8 cellular contexts compared by ENCODE assay signal in genomic region chr2:231709636-231709980, GRCh38. TPM values are rescaled to one million over a fixed set of nuclear protein-coding genes. Genes with fewer than 3 reads are reported as not detected.
A peak's percentile ranks its signal among the peaks of the same experiment; 100 is the strongest.
DNase-seq lines count a peak whose midpoint lies in the region; ATAC-seq and TF ChIP-seq lines count a peak whose summit lies in the region.

No MANE protein-coding gene starts in this region.

- H3K4me3 Mint-ChIP-seq in HFFc6 (peak overlapping the region; percentile 96), progenitor cell of endocrine pancreas (ENCODE audit: low read depth) (peak overlapping the region; percentile 89)
- peak overlapping the region; percentile 92 for H3K4me3 Mint-ChIP-seq in activated T-helper 1 cell treated with anti-CD3 and anti-CD28 coated beads, Interleukin-12 subunit alpha, Interleukin-12 subunit beta, Interleukin-2, Interleukin-4 antibody, amounts not matched to agents 30 ng/mL and 10 ng/mL and 1 ng/mL, durations not matched to agents 14 hours and 24 hours and 36 hours

- peak overlapping the region; percentile 92 for H3K27ac Mint-ChIP-seq in HFFc6
- H3K27ac Mint-ChIP-seq in activated T-helper 1 cell treated with anti-CD3 and anti-CD28 coated beads, Interleukin-12 subunit alpha, Interleukin-12 subunit beta, Interleukin-2, Interleukin-4 antibody, amounts not matched to agents 30 ng/mL and 10 ng/mL and 1 ng/mL, durations not matched to agents 14 hours and 24 hours and 36 hours, result peak overlapping the region; percentile 94
- H3K27ac Mint-ChIP-seq in progenitor cell of endocrine pancreas, result peak overlapping the region; percentile 97

- H3K27ac ChIP-seq in gastroesophageal sphincter, result peak overlapping the region; percentile 93 to 100 (median 100)

- intact Hi-C loops in activated T-helper 1 cell treated with anti-CD3 and anti-CD28 coated beads, Interleukin-12 subunit alpha, Interleukin-12 subunit beta, Interleukin-2, Interleukin-4 antibody, amounts not matched to agents 30 ng/mL and 10 ng/mL and 1 ng/mL, durations not matched to agents 14 hours and 24 hours and 36 hours (cut with micrococcal nuclease), result no loop called here

- H3K27me3 Mint-ChIP-seq in HFFc6 (ENCODE audit: insufficient read depth) (peaks cover 3% of the 10 kb centered on the region; the same call in 1 of the 2 replicates), progenitor cell of endocrine pancreas (no peaks in the 10 kb centered on the region)
- peaks cover 3% of the 10 kb centered on the region for H3K27me3 Mint-ChIP-seq in activated T-helper 1 cell treated with anti-CD3 and anti-CD28 coated beads, Interleukin-12 subunit alpha, Interleukin-12 subunit beta, Interleukin-2, Interleukin-4 antibody, amounts not matched to agents 30 ng/mL and 10 ng/mL and 1 ng/mL, durations not matched to agents 14 hours and 24 hours and 36 hours (ENCODE audit: insufficient read depth)

- H3K4me1 Mint-ChIP-seq in HFFc6 (ENCODE audit: low read depth) (peaks cover 30% of the 10 kb centered on the region), progenitor cell of endocrine pancreas (ENCODE audit: low read depth) (peaks cover 18% of the 10 kb centered on the region)
- peaks cover 31% of the 10 kb centered on the region for H3K4me1 Mint-ChIP-seq in activated T-helper 1 cell treated with anti-CD3 and anti-CD28 coated beads, Interleukin-12 subunit alpha, Interleukin-12 subunit beta, Interleukin-2, Interleukin-4 antibody, amounts not matched to agents 30 ng/mL and 10 ng/mL and 1 ng/mL, durations not matched to agents 14 hours and 24 hours and 36 hours (ENCODE audit: low read depth)

- no CpG with 5 or more reads among the region's 33 CpGs for WGBS in gastroesophageal sphincter (ENCODE audit: low coverage in 1 of 2), 2 donors

- no peak for ATAC-seq in gastroesophageal sphincter
- no peak for ATAC-seq in GM21737 (IDR thresholded peaks at IDR 0.05; ENCODE audit: unreplicated experiment)

- H3K4me3 ChIP-seq in gastroesophageal sphincter, result peak overlapping the region; percentile 70 to 99

- no peaks in the 10 kb centered on the region for H3K27me3 ChIP-seq in gastroesophageal sphincter

- no peak for TF ChIP-seq EP300 in gastroesophageal sphincter (IDR thresholded peaks at IDR 0.05)

- TF ChIP-seq CTCF in HFFc6 (IDR thresholded peaks at IDR 0.05) (no peak), gastroesophageal sphincter (IDR thresholded peaks at IDR 0.05) (no peak), progenitor cell of endocrine pancreas (IDR thresholded peaks at IDR 0.05; ENCODE audit: unreplicated experiment) (no peak)

- H3K4me1 ChIP-seq in gastroesophageal sphincter, result peaks cover 0 to 71% (median 31%) of the 10 kb centered on the region in 3 donors

- peaks cover 29% of the 10 kb centered on the region for H3K36me3 Mint-ChIP-seq in HFFc6 (ENCODE audit: low read depth)
- H3K36me3 Mint-ChIP-seq in activated T-helper 1 cell treated with anti-CD3 and anti-CD28 coated beads, Interleukin-12 subunit alpha, Interleukin-12 subunit beta, Interleukin-2, Interleukin-4 antibody, amounts not matched to agents 30 ng/mL and 10 ng/mL and 1 ng/mL, durations not matched to agents 14 hours and 24 hours and 36 hours (ENCODE audit: low read depth), result peaks cover 39% of the 10 kb centered on the region
- H3K36me3 Mint-ChIP-seq in progenitor cell of endocrine pancreas (ENCODE audit: insufficient read depth), result peaks cover 21% of the 10 kb centered on the region

- peaks cover 0 to 27% of the 10 kb centered on the region in 2 donors for H3K36me3 ChIP-seq in gastroesophageal sphincter

- peak; percentile 32 for DNase-seq in ACHN
- DNase-seq in HFFc6, result no peak
- DNase-seq in activated T-helper 1 cell treated with anti-CD3 and anti-CD28 coated beads, Interleukin-12 subunit alpha, Interleukin-12 subunit beta, Interleukin-2, Interleukin-4 antibody, amounts not matched to agents 30 ng/mL and 10 ng/mL and 1 ng/mL, durations not matched to agents 14 hours and 24 hours and 36 hours (ENCODE audit: low spot score), result no peak
- DNase-seq in progenitor cell of endocrine pancreas (ENCODE audit: low spot score, unreplicated experiment), result no peak
- DNase-seq in NCI-H2081 (lab: John Stamatoyannopoulos, UW), result no peak
- no peak for DNase-seq in NCI-H1694 (lab: John Stamatoyannopoulos, UW)

- H3K9me3 Mint-ChIP-seq in HFFc6, result no peaks in the 10 kb centered on the region
- no peaks in the 10 kb centered on the region for H3K9me3 Mint-ChIP-seq in activated T-helper 1 cell treated with anti-CD3 and anti-CD28 coated beads, Interleukin-12 subunit alpha, Interleukin-12 subunit beta, Interleukin-2, Interleukin-4 antibody, amounts not matched to agents 30 ng/mL and 10 ng/mL and 1 ng/mL, durations not matched to agents 14 hours and 24 hours and 36 hours
- no peaks in the 10 kb centered on the region for H3K9me3 Mint-ChIP-seq in progenitor cell of endocrine pancreas (ENCODE audit: low read depth)

- no peaks in the 10 kb centered on the region for H3K9me3 ChIP-seq in gastroesophageal sphincter

- TF ChIP-seq POLR2A in gastroesophageal sphincter (IDR thresholded peaks at IDR 0.05), result peak in 1 of 2 donors; percentile 17

- in situ Hi-C loops in ACHN (cut with HindIII; ENCODE audit: low pct_ligation_motif_present, low pct_unique_long_range_greater_than_20kb, low sequenced_read_pairs), result no loop called here

RNA-seq across cellular contexts. Expression of gene PTMA, which starts 1.3 kb away (rescaled TPM):
- 100 to 1,000 TPM; 467 to 853 (median 787) TPM for total RNA-seq in HFFc6 (2021; fragmentation: NEBNext Ultra II Directional; extraction: Animal tissue kit (Norgen Biotek cat#: 25700))
- 2,193 and 2,194 TPM in 2 replicates for total RNA-seq in activated T-helper 1 cell treated with anti-CD3 and anti-CD28 coated beads, Interleukin-12 subunit alpha, Interleukin-12 subunit beta, Interleukin-2, Interleukin-4 antibody, amounts not matched to agents 30 ng/mL and 10 ng/mL and 1 ng/mL, durations not matched to agents 14 hours and 24 hours and 36 hours
- total RNA-seq in gastroesophageal sphincter (100 to 1,000 TPM; 683 to 866 (median 805) TPM), progenitor cell of endocrine pancreas (1,066 and 1,116 TPM in 2 replicates)
